ENCODE assay signal across 24 cellular contexts in genomic region chr13:31074750-31075149, GRCh38.
DNase-seq lines count a peak whose midpoint lies in the region; FAIRE-seq and TF ChIP-seq lines count a peak whose summit lies in the region.
"Had no signal": no experiment of that assay in that cellular context is flagged by ENCODE, and none has a peak within 500 bp of the region (broad histone marks: within the 10 kb centered on the region; RNA-seq: fewer than 3 reads in every experiment).

No MANE protein-coding gene starts in this region.

- H2AFZ ChIP-seq in mammary epithelial cell (ENCODE audit: low read depth, low read length) (no peak overlapping the region), OCI-LY7 (ENCODE audit: low read length) (peak overlapping the region; percentile 61)
- H2AFZ ChIP-seq: PC-9 had no signal

- H3K79me2 ChIP-seq in mammary epithelial cell (ENCODE audit: insufficient read depth, low read length) = no peaks in the 10 kb centered on the region
- no peaks in the 10 kb centered on the region for H3K79me2 ChIP-seq in OCI-LY7 (ENCODE audit: insufficient read depth, low read depth, low read length)

- H3K9me3 ChIP-seq in breast epithelium (no peaks in the 10 kb centered on the region), mammary epithelial cell (replicated peaks; ENCODE audit: insufficient read depth, low read length) (no peaks in the 10 kb centered on the region), OCI-LY7 (ENCODE audit: low read length) (0 out of 2 replicates have a peak, but pooled peaks cover 7% of the 10 kb centered on the region), kidney (ENCODE audit: control insufficient read depth in 1 of 2, low read length in 2 of 2) (no peaks in the 10 kb centered on the region)
- H3K9me3 ChIP-seq: gastrocnemius medialis, mucosa of descending colon, neutrophil had no signal

- H3K9ac ChIP-seq in mammary epithelial cell (ENCODE audit: insufficient read depth, low read length) (no peak overlapping the region), kidney (ENCODE audit: low read length in 2 of 2) (no peak overlapping the region)
- H3K9ac ChIP-seq: KMS-11 had no signal

- H3K4me1 Mint-ChIP-seq in activated naive CD4-positive, alpha-beta T cell treated with anti-CD3 and anti-CD28 coated beads, Interleukin-2, amount 10 ng/mL, durations not matched to agents 7 days and 5 days = no peaks in the 10 kb centered on the region

- no peak for TF ChIP-seq POLR2A in breast epithelium (IDR thresholded peaks at IDR 0.05)

- peaks cover 7% of the 10 kb centered on the region for H3K27me3 Mint-ChIP-seq in activated naive CD4-positive, alpha-beta T cell treated with anti-CD3 and anti-CD28 coated beads, Interleukin-2, amount 10 ng/mL, durations not matched to agents 7 days and 5 days

- no peak overlapping the region for H3K4me3 Mint-ChIP-seq in activated naive CD4-positive, alpha-beta T cell treated with anti-CD3 and anti-CD28 coated beads, Interleukin-2, amount 10 ng/mL, durations not matched to agents 7 days and 5 days
- H3K4me3 Mint-ChIP-seq: activated T-cell treated with anti-CD3 and anti-CD28 coated beads, Interleukin-2, amount 50 U/mL, for 4 hours; CD4-positive, alpha-beta memory T cell had no signal

- BruUV-seq in mammary epithelial cell (replicated peaks; lab: Mats Ljungman, UMichigan) (no TSS peak), OCI-LY7 (replicated peaks; lab: Mats Ljungman, UMichigan) (no TSS peak)

- in situ Hi-C loops in mammary epithelial cell (cut with MboI; ENCODE audit: low sequenced_read_pairs in 2 of 2) = no loop called here

- POLR2A ChIA-PET in OCI-LY7 (lab: Charles Lee) = interaction anchor here (0.5 to 2.5 kb wide), 9 partner anchors 9 to 76 kb away, joined by 3 to 11 read pairs (median 4); no protein-coding TSS in a partner anchor

- CTCF ChIA-PET in mammary epithelial cell (lab: Charles Lee; ENCODE audit: low non-redundant PET) = no interaction called here
- CTCF ChIA-PET in OCI-LY7 (lab: Charles Lee; ENCODE audit: unreplicated experiment) = interaction anchor here (1.4 kb wide), 1 partner anchor 30 kb away, joined by 4 read pairs; no protein-coding TSS in a partner anchor
- CTCF ChIA-PET in activated naive CD4-positive, alpha-beta T cell treated with anti-CD3 and anti-CD28 coated beads, Interleukin-2, amount 10 ng/mL, durations not matched to agents 7 days and 5 days (lab: Charles Lee) = interaction anchor here (1.4 to 1.6 kb wide), 2 partner anchors 10 to 57 kb away, joined by 3 to 4 read pairs; no protein-coding TSS in a partner anchor

- no peaks in the 10 kb centered on the region for H3K9me3 Mint-ChIP-seq in activated naive CD4-positive, alpha-beta T cell treated with anti-CD3 and anti-CD28 coated beads, Interleukin-2, amount 10 ng/mL, durations not matched to agents 7 days and 5 days
- H3K9me3 Mint-ChIP-seq: activated T-cell treated with anti-CD3 and anti-CD28 coated beads, Interleukin-2, amount 50 U/mL, for 4 hours had no signal

- DNase-seq in breast epithelium (ENCODE audit: low spot score in 2 of 2) (no peak), mammary epithelial cell (no peak), OCI-LY7 (ENCODE audit: low spot score) (peak; percentile 58), kidney (no peak), Kasumi-1 (lab: John Stamatoyannopoulos, UW) (no peak), SK-N-DZ (ENCODE audit: low spot score) (no peak)
- no peak for DNase-seq in activated naive CD4-positive, alpha-beta T cell treated with anti-CD3 and anti-CD28 coated beads, Interleukin-2, amount 10 ng/mL, durations not matched to agents 7 days and 5 days
- DNase-seq: ACHN; activated CD4-positive, alpha-beta T cell treated with anti-CD3 and anti-CD28 coated beads, Interleukin-2, amount 50 U/mL, for 4 hours; activated T-cell treated with anti-CD3 and anti-CD28 coated beads, Interleukin-2, amount 50 U/mL, for 4 hours; CD4-positive, alpha-beta memory T cell; DMS153; gastrocnemius medialis; mucosa of descending colon; NCI-H1105; NCI-H2107; SIG-M5; stimulated activated CD4-positive, alpha-beta T cell treated with anti-CD3 and anti-CD28 coated beads, Interleukin-4, amount 100 ng/mL, for 4 hours had no signal

- no peaks in the 10 kb centered on the region for H3K27me3 ChIP-seq in breast epithelium
- H3K27me3 ChIP-seq in mammary epithelial cell (ENCODE audit: insufficient read depth, low read length) = no peaks in the 10 kb centered on the region
- H3K27me3 ChIP-seq: cardiac muscle cell, gastrocnemius medialis had no signal

- H4K20me1 ChIP-seq in mammary epithelial cell (ENCODE audit: insufficient read depth, low read length) = no peaks in the 10 kb centered on the region
- no peaks in the 10 kb centered on the region for H4K20me1 ChIP-seq in OCI-LY7 (ENCODE audit: insufficient read depth, low read length)

- TF ChIP-seq CTCF in breast epithelium (IDR thresholded peaks at IDR 0.05) = no peak
- no peak for TF ChIP-seq CTCF in mammary epithelial cell (conservative IDR thresholded peaks at IDR 0.05 in 1 of 2, IDR thresholded peaks at IDR 0.05 in 1 of 2; ENCODE audit: extremely low read depth in 1 of 2, insufficient read depth in 1 of 2, low read depth in 1 of 2, low read length in 2 of 2)
- no peak for TF ChIP-seq CTCF in OCI-LY7 (conservative IDR thresholded peaks at IDR 0.05; ENCODE audit: low read length)
- TF ChIP-seq CTCF in kidney (IDR thresholded peaks at IDR 0.05; ENCODE audit: borderline replicate concordance, extremely low read depth, insufficient read depth) = no peak

- peak overlapping the region; percentile 9 to 55 for H3K27ac ChIP-seq in breast epithelium
- H3K27ac ChIP-seq in mammary epithelial cell (ENCODE audit: insufficient read depth, low read depth, low read length) = no peak overlapping the region
- peak overlapping the region; percentile 96 for H3K27ac ChIP-seq in OCI-LY7 (ENCODE audit: low read depth, low read length, poor library complexity, severe bottlenecking)
- H3K27ac ChIP-seq in cingulate gyrus (ENCODE audit: low read depth, low read length) = peak overlapping the region; percentile 69
- H3K27ac ChIP-seq in kidney (ENCODE audit: low read depth in 2 of 2, low read length in 2 of 2) = no peak overlapping the region
- H3K27ac ChIP-seq: cardiac muscle cell, gastrocnemius medialis, KMS-11, neutrophil, PC-9, WERI-Rb-1 had no signal

- intact Hi-C loops in breast epithelium (cut with DNase I; ENCODE audit: low total_unique reads) = no loop called here
- intact Hi-C loops in mammary epithelial cell (cut with micrococcal nuclease) = no loop called here
- intact Hi-C loops in OCI-LY7 (cut with micrococcal nuclease; ENCODE audit: unreplicated experiment) = loop anchor here (1.0 kb wide), 3 partner anchors 88 to 339 kb away; partner anchors contain the start of gene ALOX5AP
- intact Hi-C loops in kidney (cut with DNase I) = no loop called here

- no peaks in the 10 kb centered on the region for H3K9me2 ChIP-seq in OCI-LY7 (ENCODE audit: insufficient read depth, low read length)

- dilution Hi-C loops in mammary epithelial cell (cut with HindIII; ENCODE audit: low sequenced_read_pairs) = no loop called here

- H3K36me3 ChIP-seq in breast epithelium = no peaks in the 10 kb centered on the region
- H3K36me3 ChIP-seq in mammary epithelial cell (ENCODE audit: insufficient read depth, low read length) = no peaks in the 10 kb centered on the region
- no peaks in the 10 kb centered on the region for H3K36me3 ChIP-seq in OCI-LY7 (ENCODE audit: insufficient read depth, low read length)
- no peaks in the 10 kb centered on the region for H3K36me3 ChIP-seq in kidney (ENCODE audit: control insufficient read depth in 1 of 2, insufficient read depth in 2 of 2, low read length in 2 of 2)
- H3K36me3 ChIP-seq: cardiac muscle cell, gastrocnemius medialis, neutrophil, WERI-Rb-1 had no signal

- H3K36me3 Mint-ChIP-seq in activated naive CD4-positive, alpha-beta T cell treated with anti-CD3 and anti-CD28 coated beads, Interleukin-2, amount 10 ng/mL, durations not matched to agents 7 days and 5 days = no peaks in the 10 kb centered on the region
- H3K36me3 Mint-ChIP-seq: CD4-positive, alpha-beta memory T cell had no signal

- H3K27ac Mint-ChIP-seq in activated naive CD4-positive, alpha-beta T cell treated with anti-CD3 and anti-CD28 coated beads, Interleukin-2, amount 10 ng/mL, durations not matched to agents 7 days and 5 days = no peak overlapping the region

- H3K4me2 ChIP-seq in mammary epithelial cell (ENCODE audit: insufficient read depth, low read depth, low read length) (no peak overlapping the region), OCI-LY7 (ENCODE audit: low read length) (peak overlapping the region; percentile 88)
- H3K4me2 ChIP-seq: KMS-11, PC-9 had no signal

- no peak overlapping the region for H3K4me3 ChIP-seq in breast epithelium
- no peak overlapping the region for H3K4me3 ChIP-seq in mammary epithelial cell (replicated peaks in 1 of 3; ENCODE audit: insufficient read depth in 1 of 3, low read depth in 2 of 3, low read length in 3 of 3)
- H3K4me3 ChIP-seq in OCI-LY7 (ENCODE audit: low read depth, low read length, poor library complexity, severe bottlenecking) = peak overlapping the region; percentile 50
- no peak overlapping the region for H3K4me3 ChIP-seq in kidney (ENCODE audit: low read length in 2 of 2)
- H3K4me3 ChIP-seq: cardiac muscle cell, gastrocnemius medialis, mucosa of descending colon, PC-9 had no signal

- no peak for FAIRE-seq in kidney (lab: Jason Lieb, UNC)

- no peaks in the 10 kb centered on the region for H3K4me1 ChIP-seq in breast epithelium
- no peaks in the 10 kb centered on the region for H3K4me1 ChIP-seq in mammary epithelial cell (ENCODE audit: insufficient read depth, low read length)
- H3K4me1 ChIP-seq in OCI-LY7 (ENCODE audit: insufficient read depth, low read length, poor library complexity, severe bottlenecking) = peaks cover 44% of the 10 kb centered on the region
- H3K4me1 ChIP-seq in kidney (ENCODE audit: control insufficient read depth in 1 of 2, insufficient read depth in 1 of 2, low read depth in 1 of 2, low read length in 2 of 2) = no peaks in the 10 kb centered on the region
- H3K4me1 ChIP-seq: gastrocnemius medialis had no signal

Comparison
In these comparisons a context has a peak if more than half of its experiments do, and no peak if none do; other contexts are left out.
1. H3K27ac ChIP-seq: peak in breast epithelium (2 of 2), OCI-LY7 (single experiment) and cingulate gyrus (single experiment); none in mammary epithelial cell (single experiment) and kidney (0 of 2).